In genomic region chr16:4176794-4177438, GRCh38 we compare ENCODE assay signal across 10 cellular contexts.
DNase-seq lines count a peak whose midpoint lies in the region; ATAC-seq, FAIRE-seq and TF ChIP-seq lines count a peak whose summit lies in the region.
"Had no signal": no experiment of that assay in that cellular context is flagged by ENCODE, and none has a peak within 500 bp of the region (broad histone marks: within the 10 kb centered on the region; RNA-seq: fewer than 3 reads in every experiment).

No MANE protein-coding gene starts in this region.

- peak overlapping the region; percentile 43 for H3K27ac ChIP-seq in smooth muscle cell (ENCODE audit: low read depth)

- peak overlapping the region; percentile 30 for H3K4me2 ChIP-seq in smooth muscle cell

- no peaks in the 10 kb centered on the region for H3K9me3 ChIP-seq in smooth muscle cell (replicated peaks; ENCODE audit: low read depth)

- H3K4me1 ChIP-seq in smooth muscle cell (ENCODE audit: low read depth): no peaks in the 10 kb centered on the region

- ATAC-seq in activated CD4-positive, alpha-beta T cell treated with anti-CD3 and anti-CD28 coated beads for 36 hours: peak; percentile 78
- no peak for ATAC-seq in T-cell (replicated peaks in 1 of 4)

- H3K4me1 Mint-ChIP-seq in activated CD4-positive, alpha-beta T cell treated with anti-CD3 and anti-CD28 coated beads for 36 hours: peaks cover 6% of the 10 kb centered on the region
- peaks cover 0 to 3% (median 0%) of the 10 kb centered on the region in 3 donors for H3K4me1 Mint-ChIP-seq in T-cell

- peak; percentile 22 for DNase-seq in activated CD4-positive, alpha-beta T cell treated with anti-CD3 and anti-CD28 coated beads for 36 hours
- DNase-seq in activated CD4-positive, alpha-beta T cell treated with anti-CD3 and anti-CD28 coated beads for 1 hour: no peak
- DNase-seq in M059J (ENCODE audit: low read depth) (peak; percentile 72), bronchial epithelial cell (ENCODE audit: low read depth) (peak; percentile 67), smooth muscle cell (lab: John Stamatoyannopoulos, UW; ENCODE audit: unreplicated experiment) (no peak), cerebellum (ENCODE audit: low spot score) (no peak), T-cell (no peak), activated gamma-delta T cell treated with Interleukin-2 at 50 U/mL for 16 hours (no peak)
- DNase-seq: CD4-positive, CD25-positive, alpha-beta regulatory T cell had no signal

- H3K36me3 Mint-ChIP-seq in activated CD4-positive, alpha-beta T cell treated with anti-CD3 and anti-CD28 coated beads for 36 hours (ENCODE audit: low read depth): no peaks in the 10 kb centered on the region
- H3K36me3 Mint-ChIP-seq in T-cell: no peaks in the 10 kb centered on the region
- H3K36me3 Mint-ChIP-seq: CD4-positive, CD25-positive, alpha-beta regulatory T cell had no signal

- CTCF ChIA-PET in activated CD4-positive, alpha-beta T cell treated with anti-CD3 and anti-CD28 coated beads for 36 hours (lab: Charles Lee): interaction anchor here (0.6 to 0.7 kb wide), 2 partner anchors 671 to 1298 kb away, joined by 3 read pairs; no protein-coding TSS in a partner anchor
- CTCF ChIA-PET in T-cell (lab: Charles Lee): interaction anchor here (0.5 kb wide), 2 partner anchors 47 to 117 kb away, joined by 3 read pairs; no protein-coding TSS in a partner anchor

- no peaks in the 10 kb centered on the region for H3K9me3 Mint-ChIP-seq in activated CD4-positive, alpha-beta T cell treated with anti-CD3 and anti-CD28 coated beads for 36 hours (ENCODE audit: low read depth)
- no peaks in the 10 kb centered on the region for H3K9me3 Mint-ChIP-seq in T-cell

- H4K20me1 ChIP-seq in smooth muscle cell (ENCODE audit: low read depth): no peaks in the 10 kb centered on the region

- 50% methylated on average over 8 of the region's 8 CpGs for WGBS in smooth muscle cell (ENCODE audit: low lambda C conversion rate)

- H3K4me3 ChIP-seq in bronchial epithelial cell (ENCODE audit: low read depth, low read length) (no peak overlapping the region), smooth muscle cell (no peak overlapping the region)
- H3K4me3 ChIP-seq: skin epidermis had no signal

- no peak overlapping the region for H3K27ac Mint-ChIP-seq in activated CD4-positive, alpha-beta T cell treated with anti-CD3 and anti-CD28 coated beads for 36 hours
- H3K27ac Mint-ChIP-seq in T-cell: no peak overlapping the region
- H3K27ac Mint-ChIP-seq: CD4-positive, CD25-positive, alpha-beta regulatory T cell had no signal

- POLR2A ChIA-PET in activated CD4-positive, alpha-beta T cell treated with anti-CD3 and anti-CD28 coated beads for 36 hours (lab: Charles Lee): no interaction called here
- POLR2A ChIA-PET in T-cell (lab: Charles Lee): interaction anchor here in 1 of 2 donors (0.6 kb wide), 1 partner anchor 121 kb away, joined by 3 read pairs; no protein-coding TSS in a partner anchor

- intact Hi-C loops in activated CD4-positive, alpha-beta T cell treated with anti-CD3 and anti-CD28 coated beads for 36 hours (cut with DNase I, micrococcal nuclease): no loop called here

- H2AFZ ChIP-seq in smooth muscle cell (ENCODE audit: low read depth): no peak overlapping the region

- no peaks in the 10 kb centered on the region for H3F3A ChIP-seq in smooth muscle cell (ENCODE audit: low read depth)

- H3K27me3 ChIP-seq in bronchial epithelial cell (ENCODE audit: control insufficient read depth, insufficient read depth, low read length) (no peaks in the 10 kb centered on the region), smooth muscle cell (ENCODE audit: low read depth) (no peaks in the 10 kb centered on the region)

- H3K79me2 ChIP-seq in smooth muscle cell (ENCODE audit: low read depth): no peaks in the 10 kb centered on the region

- no peak for TF ChIP-seq CTCF in bronchial epithelial cell (IDR thresholded peaks at IDR 0.05; ENCODE audit: insufficient read depth, low read length, severe bottlenecking)
- no peak for TF ChIP-seq CTCF in smooth muscle cell (IDR thresholded peaks at IDR 0.05; ENCODE audit: borderline replicate concordance, insufficient read depth, poor library complexity, severe bottlenecking)

- peaks cover 3% of the 10 kb centered on the region for H3K27me3 Mint-ChIP-seq in activated CD4-positive, alpha-beta T cell treated with anti-CD3 and anti-CD28 coated beads for 36 hours
- H3K27me3 Mint-ChIP-seq in T-cell: peaks cover 0 to 4% of the 10 kb centered on the region in 2 donors

- H3K36me3 ChIP-seq in bronchial epithelial cell (ENCODE audit: control insufficient read depth, insufficient read depth, low read length) (no peaks in the 10 kb centered on the region), smooth muscle cell (ENCODE audit: low read depth) (no peaks in the 10 kb centered on the region)

- no peak overlapping the region for H3K4me3 Mint-ChIP-seq in activated CD4-positive, alpha-beta T cell treated with anti-CD3 and anti-CD28 coated beads for 36 hours
- H3K4me3 Mint-ChIP-seq in T-cell: no peak overlapping the region
- H3K4me3 Mint-ChIP-seq: CD4-positive, CD25-positive, alpha-beta regulatory T cell had no signal

- no peak overlapping the region for H3K9ac ChIP-seq in smooth muscle cell (ENCODE audit: low read depth)

- peak; percentile 72 for FAIRE-seq in bronchial epithelial cell (lab: Jason Lieb, UNC)

Comparison
In these comparisons a context has a peak if more than half of its experiments do, and no peak if none do; other contexts are left out.
1. DNase-seq: peak in activated CD4-positive, alpha-beta T cell treated with anti-CD3 and anti-CD28 coated beads for 36 hours (single experiment), M059J (single experiment) and bronchial epithelial cell (single experiment); none in activated CD4-positive, alpha-beta T cell treated with anti-CD3 and anti-CD28 coated beads for 1 hour (single experiment), smooth muscle cell (single experiment), cerebellum (single experiment), T-cell (0 of 34) and activated gamma-delta T cell treated with Interleukin-2 at 50 U/mL for 16 hours (single experiment).